In the genomic region with DNA sequence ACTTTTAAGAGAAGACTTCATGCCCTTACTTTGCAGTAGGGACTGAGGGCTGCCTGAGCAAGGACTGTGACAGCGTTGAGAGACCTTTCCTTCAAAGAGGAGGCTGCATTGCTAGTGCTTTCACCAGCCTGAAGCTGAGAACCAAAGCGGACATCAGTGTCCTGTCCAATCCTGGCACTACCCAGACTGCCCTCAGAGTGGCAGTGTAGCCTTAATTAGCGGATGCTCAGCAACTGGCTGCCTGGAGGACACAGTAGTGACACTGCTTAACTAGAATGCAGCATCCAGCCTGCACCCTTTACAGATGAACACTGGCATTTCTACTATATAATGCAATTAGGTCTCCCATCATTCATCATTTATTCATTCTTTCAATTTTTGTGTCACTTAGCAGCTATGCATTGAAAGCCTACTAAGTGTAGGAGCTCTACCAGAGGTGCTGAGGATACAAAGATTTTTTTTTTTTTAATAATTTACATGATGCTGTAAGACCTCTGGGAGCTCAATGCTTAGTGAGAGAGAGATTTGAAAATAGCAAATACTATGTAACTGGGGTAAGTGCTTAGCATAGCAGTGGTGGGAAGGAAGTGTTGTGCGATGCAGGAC, we compare ENCODE assay signal across 9 cellular contexts. TPM values are rescaled to one million over a fixed set of nuclear protein-coding genes. Genes with fewer than 3 reads are reported as not detected.
DNase-seq lines count a peak whose midpoint lies in the region; ATAC-seq, FAIRE-seq and TF ChIP-seq lines count a peak whose summit lies in the region.
"Had no signal": no experiment of that assay in that cellular context is flagged by ENCODE, and none has a peak within 500 bp of the region (broad histone marks: within the 10 kb centered on the region; RNA-seq: fewer than 3 reads in every experiment).

No MANE protein-coding gene starts in this region.

- H3K9me3 ChIP-seq in T-helper 17 cell (ENCODE audit: control insufficient read depth, low read length, poor library complexity, severe bottlenecking) (no peaks in the 10 kb centered on the region), hepatocyte (ENCODE audit: low read depth) (no peaks in the 10 kb centered on the region)

- H3K27ac Mint-ChIP-seq in T-helper 17 cell, result no peak overlapping the region

- H4K20me1 ChIP-seq in hepatocyte (ENCODE audit: insufficient read depth, poor library complexity, severe bottlenecking), result no peaks in the 10 kb centered on the region

- FAIRE-seq in GM18507 (lab: Jason Lieb, UNC), result peak; percentile 73
- FAIRE-seq: G401.6 had no signal

- H3K4me3 ChIP-seq in astrocyte of the cerebellum (ENCODE audit: low read depth, low read length), result no peak overlapping the region
- H3K4me3 ChIP-seq in hepatocyte, result no peak overlapping the region
- H3K4me3 ChIP-seq in skeletal muscle cell (ENCODE audit: low read depth, low read length), result no peak overlapping the region

- no peaks in the 10 kb centered on the region for H3K4me1 ChIP-seq in hepatocyte (ENCODE audit: insufficient read depth)

- no peaks in the 10 kb centered on the region for H3K79me2 ChIP-seq in hepatocyte

- H3K9me2 ChIP-seq in hepatocyte (replicated peaks; ENCODE audit: insufficient read depth), result no peaks in the 10 kb centered on the region

- H3K27me3 Mint-ChIP-seq in T-helper 17 cell, result peaks cover 53% of the 10 kb centered on the region

- whole genome bisulfite sequencing in hepatocyte (ENCODE audit: low lambda C conversion rate, missing lambda C conversion rate), result 26% methylated on average over 4 of the region's 4 CpGs

- H3K36me3 Mint-ChIP-seq in T-helper 17 cell (ENCODE audit: low read depth), result no peaks in the 10 kb centered on the region

- H2AFZ ChIP-seq in hepatocyte, result no peak overlapping the region

- H3K27me3 ChIP-seq in hepatocyte, result no peaks in the 10 kb centered on the region

- peak; percentile 66 for DNase-seq in A172 (ENCODE audit: low spot score)
- peak; percentile 9 for DNase-seq in GM18507 (ENCODE audit: extremely low spot score, insufficient read length, low read depth)
- DNase-seq in NCI-H146 treated with DMSO at 0.1 percent for 48 hours (lab: John Stamatoyannopoulos, UW; ENCODE audit: unreplicated experiment), result peak; percentile 54
- DNase-seq in T-helper 17 cell, result peak; percentile 29 to 71 (median 45)
- peak; percentile 69 for DNase-seq in astrocyte of the cerebellum (ENCODE audit: low read depth)
- DNase-seq in hepatocyte (ENCODE audit: low spot score), result peak; percentile 90
- peak; percentile 31 for DNase-seq in skeletal muscle cell (ENCODE audit: low read depth)

- no peak overlapping the region for H3K27ac ChIP-seq in hepatocyte

- in situ Hi-C loops in astrocyte of the cerebellum (cut with HindIII; ENCODE audit: low sequenced_read_pairs), result no loop called here

- H3K4me2 ChIP-seq in hepatocyte, result no peak overlapping the region

- H3K4me3 Mint-ChIP-seq in T-helper 17 cell, result no peak overlapping the region

- TF ChIP-seq CTCF in astrocyte of the cerebellum (IDR thresholded peaks at IDR 0.05; ENCODE audit: low read depth, low read length, missing control alignments) (peak; percentile 98), hepatocyte (IDR thresholded peaks at IDR 0.05; ENCODE audit: poor library complexity) (peak; percentile 95)

- peak; percentile 100 for ATAC-seq in HG02943 (IDR thresholded peaks at IDR 0.05; ENCODE audit: low read depth, unreplicated experiment)
- peak; percentile 98 for ATAC-seq in T-helper 17 cell

- H3K4me1 Mint-ChIP-seq in T-helper 17 cell, result peaks cover 4% of the 10 kb centered on the region

- no peaks in the 10 kb centered on the region for H3K36me3 ChIP-seq in hepatocyte (replicated peaks; ENCODE audit: insufficient read depth, low read depth)

RNA-seq across cellular contexts. Expression of a gene that starts 36.9 kb away (rescaled TPM):
- total RNA-seq in A172 (2014; rRNA removed; shearing (Covaris generic)), result 11.8 TPM in 2 replicates
- total RNA-seq in T-helper 17 cell (10 to 100 TPM; 15.6 to 20.2 TPM), hepatocyte (16.6 and 18.4 TPM in 2 replicates)
- 17.6 and 27.1 TPM in 2 replicates for polyA plus RNA-seq in hepatocyte

Comparison
In these comparisons a context has a peak if more than half of its experiments do, and no peak if none do; other contexts are left out.
1. DNase-seq: peak in every context shown above with its lines; median percentile 90 in hepatocyte; 69 in astrocyte of the cerebellum; 66 in A172; 54 in NCI-H146 treated with DMSO at 0.1 percent for 48 hours; 45 in T-helper 17 cell; 31 in skeletal muscle cell; 9 in GM18507.